ENCODE assay signal across 18 cellular contexts in the genomic region with DNA sequence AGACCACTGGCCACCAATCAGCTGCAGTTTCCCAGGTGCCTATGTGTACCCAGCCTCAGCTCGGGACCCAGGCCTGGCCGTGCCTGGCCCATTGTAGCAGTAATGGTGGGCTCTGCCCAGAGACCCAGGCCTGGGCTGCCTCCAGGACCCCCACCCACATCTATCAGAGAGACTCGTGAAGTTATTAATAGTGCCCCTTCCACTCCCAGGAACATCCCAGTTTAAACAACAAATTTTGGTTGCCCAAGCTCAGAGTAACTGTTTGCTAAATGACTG. TPM values are rescaled to one million over a fixed set of nuclear protein-coding genes. Genes with fewer than 3 reads are reported as not detected.
DNase-seq lines count a peak whose midpoint lies in the region; ATAC-seq and TF ChIP-seq lines count a peak whose summit lies in the region.
"Had no signal": no experiment of that assay in that cellular context is flagged by ENCODE, and none has a peak within 500 bp of the region (broad histone marks: within the 10 kb centered on the region; RNA-seq: fewer than 3 reads in every experiment).

No MANE protein-coding gene starts in this region.

- no peaks in the 10 kb centered on the region for H3K27me3 ChIP-seq in BLaER1 treated with 17β-estradiol and CSF1 and Interleukin-3, amounts not matched to agents 10 nM and 100 nM
- H3K27me3 ChIP-seq in Peyer's patch: no peaks in the 10 kb centered on the region

- no peaks in the 10 kb centered on the region for H3K36me3 ChIP-seq in BLaER1 treated with 17β-estradiol and CSF1 and Interleukin-3, amounts not matched to agents 10 nM and 100 nM
- no peaks in the 10 kb centered on the region for H3K36me3 ChIP-seq in Peyer's patch

- H4K20me1 ChIP-seq in BLaER1 treated with 17β-estradiol and CSF1 and Interleukin-3, amounts not matched to agents 10 nM and 100 nM: no peaks in the 10 kb centered on the region

- no peak for ATAC-seq in memory B cell (ENCODE audit: low read depth)
- ATAC-seq in HG02623 (IDR thresholded peaks at IDR 0.05; ENCODE audit: unreplicated experiment): no peak
- ATAC-seq: CD8-positive, alpha-beta T cell; HepG2; Right ventricle myocardium inferior had no signal

- H3K27me3 Mint-ChIP-seq in memory B cell: no peaks in the 10 kb centered on the region

- peaks cover 85% of the 10 kb centered on the region for H3K4me1 Mint-ChIP-seq in memory B cell

- H3K4me1 ChIP-seq in BLaER1 treated with 17β-estradiol and CSF1 and Interleukin-3, amounts not matched to agents 10 nM and 100 nM: peaks cover 98 to 100% (median 99%) of the 10 kb centered on the region in 10 experiments
- H3K4me1 ChIP-seq in Peyer's patch: peaks cover 0 to 44% (median 8%) of the 10 kb centered on the region in 4 donors

- no peaks in the 10 kb centered on the region for H3K9me3 ChIP-seq in BLaER1 treated with 17β-estradiol and CSF1 and Interleukin-3, amounts not matched to agents 10 nM and 100 nM (replicated peaks in 1 of 11)
- H3K9me3 ChIP-seq in Peyer's patch: no peaks in the 10 kb centered on the region

- H3K9ac ChIP-seq in BLaER1 treated with 17β-estradiol and CSF1 and Interleukin-3, amounts not matched to agents 10 nM and 100 nM: peak overlapping the region in 10 of 11 experiments; percentile 43 to 87 (median 82); a peak in 16 of 22 replicates

- no peak for DNase-seq in GM12865 (ENCODE audit: low read depth)
- no peak for DNase-seq in Peyer's patch
- DNase-seq in memory B cell (ENCODE audit: low spot score in 2 of 2): no peak
- DNase-seq in inferior parietal cortex (ENCODE audit: extremely low spot score): no peak
- no peak for DNase-seq in effector CD4-positive, alpha-beta T cell
- DNase-seq: CD8-positive, alpha-beta T cell; DMS79; Kasumi-1; NCI-H1105 treated with DMSO at 0.1 percent for 48 hours; NCI-H187; NCI-H345; NCI-H526 treated with DMSO at 0.1 percent for 48 hours had no signal

- peak overlapping the region; percentile 97 for H3K27ac Mint-ChIP-seq in memory B cell
- H3K27ac Mint-ChIP-seq: CD8-positive, alpha-beta T cell had no signal

- no peaks in the 10 kb centered on the region for H3K9me3 Mint-ChIP-seq in memory B cell
- H3K9me3 Mint-ChIP-seq: CD8-positive, alpha-beta T cell had no signal

- H3K27ac ChIP-seq in BLaER1 treated with 17β-estradiol and CSF1 and Interleukin-3, amounts not matched to agents 10 nM and 100 nM: peak overlapping the region; percentile 47 to 99 (median 93); a peak in 21 of 22 replicates
- H3K27ac ChIP-seq in Peyer's patch: peak overlapping the region in 3 of 4 donors; percentile 1 to 75 (median 12)

- H3K4me2 ChIP-seq in BLaER1 treated with 17β-estradiol and CSF1 and Interleukin-3, amounts not matched to agents 10 nM and 100 nM: peak overlapping the region; percentile 77 to 99 (median 92)

- peaks cover 3% of the 10 kb centered on the region for H3K36me3 Mint-ChIP-seq in memory B cell
- H3K36me3 Mint-ChIP-seq: CD8-positive, alpha-beta T cell had no signal

- TF ChIP-seq POLR2A in Peyer's patch (IDR thresholded peaks at IDR 0.05): no peak

- H3K4me3 Mint-ChIP-seq in memory B cell: no peak overlapping the region
- H3K4me3 Mint-ChIP-seq: CD8-positive, alpha-beta T cell had no signal

- no peak for TF ChIP-seq CTCF in GM12865 (IDR thresholded peaks at IDR 0.05; ENCODE audit: insufficient read depth, low read depth, low read length, missing control alignments)
- TF ChIP-seq CTCF in Peyer's patch (IDR thresholded peaks at IDR 0.05): no peak

- H3K4me3 ChIP-seq in BLaER1 treated with 17β-estradiol and CSF1 and Interleukin-3, amounts not matched to agents 10 nM and 100 nM: no peak overlapping the region
- H3K4me3 ChIP-seq in GM12865 (ENCODE audit: low read depth, low read length) (peak overlapping the region; percentile 65), Peyer's patch (no peak overlapping the region)

RNA-seq across cellular contexts. Expression of a gene that starts 42.5 kb away (rescaled TPM):
- 10 to 100 TPM in 1 of 4 donors, 1 to 10 TPM in 2, not detected in 1; 1.1 to 35.5 (median 6.0) TPM for total RNA-seq in Peyer's patch
- total RNA-seq: G401, H1, HepG2, Right ventricle myocardium inferior had no signal
